In the genomic region with DNA sequence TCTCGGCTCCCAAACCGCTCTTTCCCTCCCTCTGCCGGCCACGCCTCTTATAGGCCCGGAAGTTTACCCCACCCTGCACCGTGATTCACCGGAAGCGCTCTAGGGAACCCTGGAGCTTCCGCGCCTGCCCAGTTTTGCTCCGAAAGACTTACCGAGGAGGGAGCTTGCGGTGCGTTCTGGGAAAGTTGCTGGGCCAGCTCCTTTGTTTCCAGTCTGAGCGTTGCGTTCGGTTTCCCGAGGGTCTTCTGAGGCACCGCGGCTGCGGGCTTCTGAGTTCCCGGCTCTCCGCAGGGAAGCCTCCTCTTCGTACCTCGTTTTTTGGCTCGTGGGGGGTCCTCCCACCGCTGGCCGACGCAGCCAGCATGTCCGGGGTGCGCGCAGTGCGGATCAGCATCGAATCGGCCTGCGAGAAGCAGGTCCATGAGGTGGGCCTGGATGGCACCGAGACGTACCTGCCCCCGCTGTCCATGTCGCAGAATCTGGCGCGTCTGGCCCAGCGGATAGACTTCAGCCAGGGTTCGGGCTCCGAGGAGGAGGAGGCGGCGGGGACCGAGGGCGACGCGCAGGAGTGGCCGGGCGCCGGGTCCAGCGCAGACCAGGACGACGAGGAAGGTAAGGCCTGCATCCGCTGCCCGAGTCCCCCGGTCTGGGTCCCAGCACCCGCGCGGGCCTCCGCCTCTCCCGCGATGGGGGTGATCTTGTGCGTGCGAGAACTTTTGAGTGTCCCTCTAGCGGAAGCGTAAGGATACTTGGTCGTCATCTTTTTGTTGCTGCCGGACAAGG, we compare ENCODE assay signal across 1 cellular context.
TF ChIP-seq lines count a peak whose summit lies in the region.

A gene with protein sequence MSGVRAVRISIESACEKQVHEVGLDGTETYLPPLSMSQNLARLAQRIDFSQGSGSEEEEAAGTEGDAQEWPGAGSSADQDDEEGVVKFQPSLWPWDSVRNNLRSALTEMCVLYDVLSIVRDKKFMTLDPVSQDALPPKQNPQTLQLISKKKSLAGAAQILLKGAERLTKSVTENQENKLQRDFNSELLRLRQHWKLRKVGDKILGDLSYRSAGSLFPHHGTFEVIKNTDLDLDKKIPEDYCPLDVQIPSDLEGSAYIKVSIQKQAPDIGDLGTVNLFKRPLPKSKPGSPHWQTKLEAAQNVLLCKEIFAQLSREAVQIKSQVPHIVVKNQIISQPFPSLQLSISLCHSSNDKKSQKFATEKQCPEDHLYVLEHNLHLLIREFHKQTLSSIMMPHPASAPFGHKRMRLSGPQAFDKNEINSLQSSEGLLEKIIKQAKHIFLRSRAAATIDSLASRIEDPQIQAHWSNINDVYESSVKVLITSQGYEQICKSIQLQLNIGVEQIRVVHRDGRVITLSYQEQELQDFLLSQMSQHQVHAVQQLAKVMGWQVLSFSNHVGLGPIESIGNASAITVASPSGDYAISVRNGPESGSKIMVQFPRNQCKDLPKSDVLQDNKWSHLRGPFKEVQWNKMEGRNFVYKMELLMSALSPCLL (plus strand): TSS at position 131 of the 783 bp plus-strand sequence. CDS start 232 bp downstream, at position 363.

TF ChIP-seq in WTC11, 78 proteins besides CTCF, POLR2A, EP300 and RAD21 (continued from another document):
- TF ChIP-seq, protein P1, sequence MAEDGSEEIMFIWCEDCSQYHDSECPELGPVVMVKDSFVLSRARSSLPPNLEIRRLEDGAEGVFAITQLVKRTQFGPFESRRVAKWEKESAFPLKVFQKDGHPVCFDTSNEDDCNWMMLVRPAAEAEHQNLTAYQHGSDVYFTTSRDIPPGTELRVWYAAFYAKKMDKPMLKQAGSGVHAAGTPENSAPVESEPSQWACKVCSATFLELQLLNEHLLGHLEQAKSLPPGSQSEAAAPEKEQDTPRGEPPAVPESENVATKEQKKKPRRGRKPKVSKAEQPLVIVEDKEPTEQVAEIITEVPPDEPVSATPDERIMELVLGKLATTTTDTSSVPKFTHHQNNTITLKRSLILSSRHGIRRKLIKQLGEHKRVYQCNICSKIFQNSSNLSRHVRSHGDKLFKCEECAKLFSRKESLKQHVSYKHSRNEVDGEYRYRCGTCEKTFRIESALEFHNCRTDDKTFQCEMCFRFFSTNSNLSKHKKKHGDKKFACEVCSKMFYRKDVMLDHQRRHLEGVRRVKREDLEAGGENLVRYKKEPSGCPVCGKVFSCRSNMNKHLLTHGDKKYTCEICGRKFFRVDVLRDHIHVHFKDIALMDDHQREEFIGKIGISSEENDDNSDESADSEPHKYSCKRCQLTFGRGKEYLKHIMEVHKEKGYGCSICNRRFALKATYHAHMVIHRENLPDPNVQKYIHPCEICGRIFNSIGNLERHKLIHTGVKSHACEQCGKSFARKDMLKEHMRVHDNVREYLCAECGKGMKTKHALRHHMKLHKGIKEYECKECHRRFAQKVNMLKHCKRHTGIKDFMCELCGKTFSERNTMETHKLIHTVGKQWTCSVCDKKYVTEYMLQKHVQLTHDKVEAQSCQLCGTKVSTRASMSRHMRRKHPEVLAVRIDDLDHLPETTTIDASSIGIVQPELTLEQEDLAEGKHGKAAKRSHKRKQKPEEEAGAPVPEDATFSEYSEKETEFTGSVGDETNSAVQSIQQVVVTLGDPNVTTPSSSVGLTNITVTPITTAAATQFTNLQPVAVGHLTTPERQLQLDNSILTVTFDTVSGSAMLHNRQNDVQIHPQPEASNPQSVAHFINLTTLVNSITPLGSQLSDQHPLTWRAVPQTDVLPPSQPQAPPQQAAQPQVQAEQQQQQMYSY (CRISPR knock-in tag; IDR thresholded peaks at IDR 0.05), result peak; percentile 39; the same call in 1 of the 2 replicates
- TF ChIP-seq JUN (CRISPR knock-in tag; IDR thresholded peaks at IDR 0.05) (peak; percentile 74; the same call in 1 of the 2 replicates), ETV6 (CRISPR knock-in tag; IDR thresholded peaks at IDR 0.05) (peak; percentile 27; the same call in 1 of the 2 replicates), MYBL2 (CRISPR knock-in tag; IDR thresholded peaks at IDR 0.05) (peak; percentile 73), FOXK1 (CRISPR knock-in tag; IDR thresholded peaks at IDR 0.05) (peak; percentile 57), GRHL2 (CRISPR knock-in tag; IDR thresholded peaks at IDR 0.05; ENCODE audit: insufficient replicate concordance, severe bottlenecking) (no peak), ZNF263 (CRISPR knock-in tag; IDR thresholded peaks at IDR 0.05; ENCODE audit: low read depth) (no peak), PRRX2 (CRISPR knock-in tag; IDR thresholded peaks at IDR 0.05) (0 out of 2 replicates have a peak, but pooled peaks have one; percentile 19), RORB (CRISPR knock-in tag; IDR thresholded peaks at IDR 0.05) (no peak)
- TF ChIP-seq, protein P2, sequence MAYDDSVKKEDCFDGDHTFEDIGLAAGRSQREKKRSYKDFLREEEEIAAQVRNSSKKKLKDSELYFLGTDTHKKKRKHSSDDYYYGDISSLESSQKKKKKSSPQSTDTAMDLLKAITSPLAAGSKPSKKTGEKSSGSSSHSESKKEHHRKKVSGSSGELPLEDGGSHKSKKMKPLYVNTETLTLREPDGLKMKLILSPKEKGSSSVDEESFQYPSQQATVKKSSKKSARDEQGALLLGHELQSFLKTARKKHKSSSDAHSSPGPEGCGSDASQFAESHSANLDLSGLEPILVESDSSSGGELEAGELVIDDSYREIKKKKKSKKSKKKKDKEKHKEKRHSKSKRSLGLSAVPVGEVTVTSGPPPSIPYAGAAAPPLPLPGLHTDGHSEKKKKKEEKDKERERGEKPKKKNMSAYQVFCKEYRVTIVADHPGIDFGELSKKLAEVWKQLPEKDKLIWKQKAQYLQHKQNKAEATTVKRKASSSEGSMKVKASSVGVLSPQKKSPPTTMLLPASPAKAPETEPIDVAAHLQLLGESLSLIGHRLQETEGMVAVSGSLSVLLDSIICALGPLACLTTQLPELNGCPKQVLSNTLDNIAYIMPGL (CRISPR knock-in tag; IDR thresholded peaks at IDR 0.05), result peak; percentile 97
- TF ChIP-seq, protein P3, sequence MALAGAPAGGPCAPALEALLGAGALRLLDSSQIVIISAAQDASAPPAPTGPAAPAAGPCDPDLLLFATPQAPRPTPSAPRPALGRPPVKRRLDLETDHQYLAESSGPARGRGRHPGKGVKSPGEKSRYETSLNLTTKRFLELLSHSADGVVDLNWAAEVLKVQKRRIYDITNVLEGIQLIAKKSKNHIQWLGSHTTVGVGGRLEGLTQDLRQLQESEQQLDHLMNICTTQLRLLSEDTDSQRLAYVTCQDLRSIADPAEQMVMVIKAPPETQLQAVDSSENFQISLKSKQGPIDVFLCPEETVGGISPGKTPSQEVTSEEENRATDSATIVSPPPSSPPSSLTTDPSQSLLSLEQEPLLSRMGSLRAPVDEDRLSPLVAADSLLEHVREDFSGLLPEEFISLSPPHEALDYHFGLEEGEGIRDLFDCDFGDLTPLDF (CRISPR knock-in tag; IDR thresholded peaks at IDR 0.05), result peak; percentile 82; the same call in 1 of the 2 replicates
- TF ChIP-seq, protein P4, sequence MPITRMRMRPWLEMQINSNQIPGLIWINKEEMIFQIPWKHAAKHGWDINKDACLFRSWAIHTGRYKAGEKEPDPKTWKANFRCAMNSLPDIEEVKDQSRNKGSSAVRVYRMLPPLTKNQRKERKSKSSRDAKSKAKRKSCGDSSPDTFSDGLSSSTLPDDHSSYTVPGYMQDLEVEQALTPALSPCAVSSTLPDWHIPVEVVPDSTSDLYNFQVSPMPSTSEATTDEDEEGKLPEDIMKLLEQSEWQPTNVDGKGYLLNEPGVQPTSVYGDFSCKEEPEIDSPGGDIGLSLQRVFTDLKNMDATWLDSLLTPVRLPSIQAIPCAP (CRISPR knock-in tag; IDR thresholded peaks at IDR 0.05), result peak; percentile 54; the same call in 1 of the 2 replicates
